Comparison of ENCODE assay signal across 8 cellular contexts in genomic region chr1:203273206-203273868, GRCh38. TPM values are rescaled to one million over a fixed set of nuclear protein-coding genes. Genes with fewer than 3 reads are reported as not detected.
DNase-seq lines count a peak whose midpoint lies in the region; ATAC-seq and TF ChIP-seq lines count a peak whose summit lies in the region.

No MANE protein-coding gene starts in this region.

- TF ChIP-seq CTCF in LNCaP clone FGC (IDR thresholded peaks at IDR 0.05; ENCODE audit: control insufficient read depth, extremely low read depth, insufficient read depth) (peak; percentile 98), foreskin keratinocyte (conservative IDR thresholded peaks at IDR 0.05) (peak; percentile 100)

- H3K4me1 ChIP-seq in foreskin keratinocyte (peaks cover 12% of the 10 kb centered on the region), neuron (ENCODE audit: insufficient read depth, low read length) (peaks cover 24% of the 10 kb centered on the region), subcutaneous abdominal adipose tissue (ENCODE audit: control insufficient read depth in 5 of 5, insufficient read depth in 5 of 5, low read length in 5 of 5) (peaks cover 11 to 62% (median 45%) of the 10 kb centered on the region in 5 donors)

- DNase-seq in Daoy (ENCODE audit: low read depth) (peak; percentile 93), GOT3 (lab: John Stamatoyannopoulos, UW) (peak; percentile 32), LNCaP clone FGC (ENCODE audit: low read depth) (peak; percentile 50), RPMI8226 (peak; percentile 95), activated gamma-delta T cell (lab: John Stamatoyannopoulos, UW) (peak; percentile 76), foreskin keratinocyte (peak; percentile 75 to 85)

- H3K27ac ChIP-seq in foreskin keratinocyte (peak overlapping the region; percentile 49), subcutaneous abdominal adipose tissue (ENCODE audit: low read depth, low read length) (peak overlapping the region; percentile 80)

- H3K9me3 ChIP-seq in neuron (ENCODE audit: low read length) (no peaks in the 10 kb centered on the region), subcutaneous abdominal adipose tissue (ENCODE audit: control insufficient read depth in 5 of 5, low read length in 5 of 5) (no peaks in the 10 kb centered on the region)

- peak overlapping the region in 4 of 5 donors; percentile 16 to 57 (median 30) for H3K9ac ChIP-seq in subcutaneous abdominal adipose tissue (ENCODE audit: low read length in 5 of 5)

- no peak overlapping the region for H2AFZ ChIP-seq in neuron (ENCODE audit: low read depth, low read length)

- H3K36me3 ChIP-seq in neuron (ENCODE audit: insufficient read depth, low read length) (no peaks in the 10 kb centered on the region), subcutaneous abdominal adipose tissue (ENCODE audit: control insufficient read depth in 5 of 5, insufficient read depth in 5 of 5, low read length in 5 of 5) (no peaks in the 10 kb centered on the region)

- H3K4me3 ChIP-seq in LNCaP clone FGC (ENCODE audit: low read depth, low read length) (no peak overlapping the region), neuron (ENCODE audit: low read length) (peak overlapping the region; percentile 8), subcutaneous abdominal adipose tissue (ENCODE audit: low read depth in 1 of 5, low read length in 5 of 5) (peak overlapping the region; percentile 26 to 63 (median 53))

- H3K27me3 ChIP-seq in foreskin keratinocyte, result no peaks in the 10 kb centered on the region
- no peaks in the 10 kb centered on the region for H3K27me3 ChIP-seq in neuron (ENCODE audit: insufficient read depth, low read length)
- no peaks in the 10 kb centered on the region for H3K27me3 ChIP-seq in subcutaneous abdominal adipose tissue (ENCODE audit: control insufficient read depth in 5 of 5, insufficient read depth in 4 of 5, low read length in 5 of 5)

- ATAC-seq in foreskin keratinocyte, result peak; percentile 88

RNA-seq across cellular contexts. Expression of gene BTG2, which starts 32.0 kb away (rescaled TPM):
- total RNA-seq in Daoy (2014; rRNA removed; shearing (Covaris generic)), result 2.2 and 2.6 TPM in 2 replicates
- 25.5 and 26.5 TPM in 2 replicates for total RNA-seq in foreskin keratinocyte
- polyA plus RNA-seq in foreskin keratinocyte, result 15.0 and 19.0 TPM in 2 replicates

RNA-seq across cellular contexts. Expression of gene CHIT1, which starts 43.9 kb away (rescaled TPM):
- not detected in 2 replicates for total RNA-seq in Daoy (2014; rRNA removed; shearing (Covaris generic))
- not detected in 2 replicates for total RNA-seq in foreskin keratinocyte
- polyA plus RNA-seq in foreskin keratinocyte, result not detected in 2 replicates

Comparison
In these comparisons a context has a peak if more than half of its experiments do, and no peak if none do; other contexts are left out.
1. DNase-seq: peak in every context shown above with its lines; median percentile 95 in RPMI8226; 93 in Daoy; 80 in foreskin keratinocyte; 76 in activated gamma-delta T cell; 50 in LNCaP clone FGC; 32 in GOT3.